Comparison of ENCODE assay signal across 8 cellular contexts in the genomic region with DNA sequence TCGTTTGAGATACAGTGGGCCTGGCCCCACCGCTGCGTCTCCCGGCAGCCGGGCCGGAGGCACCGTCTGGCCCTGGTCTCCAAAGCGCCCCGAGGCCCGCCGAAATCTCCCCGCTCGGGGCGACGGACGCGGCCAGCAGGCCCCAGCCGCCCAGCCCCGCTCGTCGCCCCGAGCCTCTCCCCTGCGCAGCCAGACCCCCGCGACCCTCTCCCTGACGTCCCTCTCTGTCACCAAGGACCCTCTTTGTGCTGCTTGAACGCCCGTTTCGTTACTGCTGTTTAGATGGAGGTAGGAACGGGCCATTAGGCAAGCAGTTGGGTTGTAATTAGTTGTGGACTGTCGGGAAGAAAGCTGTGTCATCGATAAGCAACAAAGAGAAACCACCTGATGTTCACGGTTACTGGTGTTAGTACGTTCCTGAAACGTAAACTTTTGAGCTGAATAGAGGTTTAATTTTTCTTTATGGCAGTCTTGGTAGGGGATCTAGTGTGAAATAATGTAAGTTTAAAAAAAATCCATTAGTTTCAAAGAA. TPM values are rescaled to one million over a fixed set of nuclear protein-coding genes. Genes with fewer than 3 reads are reported as not detected.
A peak's percentile ranks its signal among the peaks of the same experiment; 100 is the strongest.
DNase-seq lines count a peak whose midpoint lies in the region; ATAC-seq and TF ChIP-seq lines count a peak whose summit lies in the region.

No MANE protein-coding gene starts in this region.

- peaks cover 2% of the 10 kb centered on the region for H3K27me3 Mint-ChIP-seq in GM23338 (ENCODE audit: insufficient read depth, low read depth, poor library complexity)

- peaks cover 14% of the 10 kb centered on the region for H3K4me1 Mint-ChIP-seq in GM23338

- peak overlapping the region; percentile 97 for H3K9ac ChIP-seq in Karpas-422 (ENCODE audit: low read length)

- peak overlapping the region; percentile 71 for H3K4me3 ChIP-seq in GM23338
- peak overlapping the region; percentile 97 for H3K4me3 ChIP-seq in Karpas-422 (ENCODE audit: low read length)
- H3K4me3 ChIP-seq in kidney epithelial cell (ENCODE audit: low read depth, low read length): peak overlapping the region; percentile 62

- DNase-seq in NCI-H2171 treated with DMSO at 0.1 percent for 48 hours (lab: John Stamatoyannopoulos, UW) (peak; percentile 66), NCI-H2171 (lab: John Stamatoyannopoulos, UW) (no peak), GM23338 (ENCODE audit: low spot score) (peak; percentile 63), Karpas-422 (peak; percentile 68), SW480 (ENCODE audit: low spot score) (peak; percentile 74), kidney epithelial cell (ENCODE audit: low read depth) (peak; percentile 23)
- peak; percentile 53 for DNase-seq in central memory CD4-positive, alpha-beta T cell
- DNase-seq in stimulated activated CD4-positive, alpha-beta T cell treated with anti-CD3 and anti-CD28 coated beads, TNF-alpha, amount 100 ng/mL, for 24 hours (ENCODE audit: low read depth in 3 of 3): peak; percentile 10 to 24 (median 13)

- H3K27ac Mint-ChIP-seq in GM23338: peak overlapping the region; percentile 99

- peak overlapping the region; percentile 92 for H3K4me3 Mint-ChIP-seq in GM23338

- no peaks in the 10 kb centered on the region for H3K27me3 ChIP-seq in GM23338 (ENCODE audit: insufficient read depth)
- no peaks in the 10 kb centered on the region for H3K27me3 ChIP-seq in Karpas-422 (ENCODE audit: low read length)
- no peaks in the 10 kb centered on the region for H3K27me3 ChIP-seq in kidney epithelial cell (ENCODE audit: control insufficient read depth, insufficient read depth, low read length)

- H3K79me2 ChIP-seq in GM23338 (replicated peaks; ENCODE audit: insufficient read depth) (peaks cover 50% of the 10 kb centered on the region), Karpas-422 (ENCODE audit: low read length) (peaks cover 57% of the 10 kb centered on the region)

- H3K9me2 ChIP-seq in GM23338 (ENCODE audit: insufficient read depth): no peaks in the 10 kb centered on the region; the same call in 1 of the 2 replicates
- no peaks in the 10 kb centered on the region for H3K9me2 ChIP-seq in Karpas-422 (replicated peaks; ENCODE audit: insufficient read depth, low read length)

- peaks cover 3% of the 10 kb centered on the region; the same call in 1 of the 2 replicates for H3F3A ChIP-seq in GM23338 (replicated peaks; ENCODE audit: low read depth)

- ATAC-seq in GM23338: peak; percentile 44

- H3K4me2 ChIP-seq in GM23338 (peak overlapping the region; percentile 88), Karpas-422 (ENCODE audit: low read depth, low read length, poor library complexity, severe bottlenecking) (peak overlapping the region; percentile 95)

- TF ChIP-seq CTCF in GM23338 (conservative IDR thresholded peaks at IDR 0.05; ENCODE audit: low read depth in 2 of 2) (no peak), kidney epithelial cell (IDR thresholded peaks at IDR 0.05; ENCODE audit: insufficient read depth, low read length, poor library complexity, severe bottlenecking) (no peak)

- peaks cover 12% of the 10 kb centered on the region for H3K36me3 Mint-ChIP-seq in GM23338 (ENCODE audit: low read depth)

- H4K20me1 ChIP-seq in GM23338 (replicated peaks; ENCODE audit: insufficient read depth): peaks cover 19% of the 10 kb centered on the region
- peaks cover 15% of the 10 kb centered on the region; the same call in 1 of the 2 replicates for H4K20me1 ChIP-seq in Karpas-422 (ENCODE audit: insufficient read depth, low read depth, low read length)

- no peaks in the 10 kb centered on the region; the same call in 2 of the 3 replicates for H3K9me3 Mint-ChIP-seq in GM23338

- H3K36me3 ChIP-seq in GM23338 (ENCODE audit: insufficient read depth) (no peaks in the 10 kb centered on the region; the same call in 1 of the 2 replicates), Karpas-422 (ENCODE audit: insufficient read depth, low read length) (peaks cover 16% of the 10 kb centered on the region; the same call in 1 of the 2 replicates), kidney epithelial cell (ENCODE audit: control insufficient read depth, insufficient read depth, low read length) (no peaks in the 10 kb centered on the region)

- H2AFZ ChIP-seq in GM23338: peak overlapping the region; percentile 8; the same call in 1 of the 2 replicates
- H2AFZ ChIP-seq in Karpas-422 (ENCODE audit: low read length): no peak overlapping the region

- no peaks in the 10 kb centered on the region for H3K9me3 ChIP-seq in Karpas-422 (ENCODE audit: low read length)

- peaks cover 12% of the 10 kb centered on the region for H3K4me1 ChIP-seq in GM23338 (ENCODE audit: insufficient read depth)
- peaks cover 17% of the 10 kb centered on the region for H3K4me1 ChIP-seq in Karpas-422 (ENCODE audit: low read length)

- peak overlapping the region; percentile 97 for H3K27ac ChIP-seq in GM23338 (ENCODE audit: low read depth)
- H3K27ac ChIP-seq in Karpas-422 (ENCODE audit: low read length): peak overlapping the region; percentile 66

TF ChIP-seq in GM23338, 12 proteins besides CTCF, POLR2A, EP300 and RAD21:
- peak; percentile 37 for TF ChIP-seq POLR2AphosphoS5 (IDR thresholded peaks at IDR 0.05; ENCODE audit: low read depth)
- TF ChIP-seq, protein P1, sequence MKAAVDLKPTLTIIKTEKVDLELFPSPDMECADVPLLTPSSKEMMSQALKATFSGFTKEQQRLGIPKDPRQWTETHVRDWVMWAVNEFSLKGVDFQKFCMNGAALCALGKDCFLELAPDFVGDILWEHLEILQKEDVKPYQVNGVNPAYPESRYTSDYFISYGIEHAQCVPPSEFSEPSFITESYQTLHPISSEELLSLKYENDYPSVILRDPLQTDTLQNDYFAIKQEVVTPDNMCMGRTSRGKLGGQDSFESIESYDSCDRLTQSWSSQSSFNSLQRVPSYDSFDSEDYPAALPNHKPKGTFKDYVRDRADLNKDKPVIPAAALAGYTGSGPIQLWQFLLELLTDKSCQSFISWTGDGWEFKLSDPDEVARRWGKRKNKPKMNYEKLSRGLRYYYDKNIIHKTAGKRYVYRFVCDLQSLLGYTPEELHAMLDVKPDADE (IDR thresholded peaks at IDR 0.05): no peak

RNA-seq across cellular contexts. Expression of gene UBXN4, which starts 0.7 kb away (rescaled TPM):
- total RNA-seq in GM23338 (2014; rRNA removed; shearing (Covaris generic)): 57.6 and 62.0 TPM in 2 replicates
- polyA plus RNA-seq in GM23338 (2016; fragmentation: Nextera tagmentation; extraction: Ambion mirVana): 160 and 226 TPM in 2 replicates
- total RNA-seq in Karpas-422 (2014; rRNA removed; shearing (Covaris generic); ENCODE audit: low replicate concordance): 49.9 and 65.9 TPM in 2 replicates
- 61.9 and 67.9 TPM in 2 replicates for total RNA-seq in kidney epithelial cell
